In the genomic region with DNA sequence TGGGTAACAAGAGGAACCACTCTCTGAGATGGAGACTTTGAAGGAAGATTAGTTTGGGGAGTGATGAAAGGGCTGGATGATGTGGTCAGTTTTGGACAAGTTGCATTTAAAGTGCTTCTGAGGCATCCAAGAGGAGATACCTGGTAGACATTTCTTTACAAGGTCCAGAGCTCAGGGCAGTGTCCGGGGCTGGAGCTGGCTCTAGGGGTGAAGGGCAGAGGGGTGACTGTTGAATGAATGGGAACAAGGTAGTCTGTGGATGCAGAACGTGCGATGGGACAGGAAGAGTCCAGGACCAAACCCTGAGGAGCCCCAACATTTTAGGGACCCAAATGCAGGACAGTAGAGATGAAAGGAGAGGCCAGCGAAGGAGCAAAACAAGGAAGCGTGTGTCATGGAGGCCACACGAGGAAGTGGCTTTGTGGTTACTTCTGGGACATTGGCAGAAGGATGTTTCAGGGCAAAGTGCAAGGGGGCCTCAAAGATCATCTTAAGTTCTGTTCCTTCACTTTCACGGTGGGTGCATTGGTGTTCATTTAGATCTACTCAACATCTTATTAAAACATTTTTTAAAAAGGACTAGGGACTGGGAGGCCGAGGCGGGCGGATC, we compare ENCODE assay signal across 11 cellular contexts. TPM values are rescaled to one million over a fixed set of nuclear protein-coding genes. Genes with fewer than 3 reads are reported as not detected.
DNase-seq lines count a peak whose midpoint lies in the region; ATAC-seq and TF ChIP-seq lines count a peak whose summit lies in the region.
"Had no signal": no experiment of that assay in that cellular context is flagged by ENCODE, and none has a peak within 500 bp of the region (broad histone marks: within the 10 kb centered on the region; RNA-seq: fewer than 3 reads in every experiment).

No MANE protein-coding gene starts in this region.

- DNase-seq in HL-60 (ENCODE audit: low read depth in 1 of 2, low spot score in 1 of 2) (peak in 1 of 2 experiments; percentile 74), OCI-M1 (lab: John Stamatoyannopoulos, UW) (peak; percentile 40), pons (ENCODE audit: low spot score) (peak; percentile 42), WTC11 (ENCODE audit: low spot score) (no peak)
- no peak for DNase-seq in activated naive CD8-positive, alpha-beta T cell treated with anti-CD3 and anti-CD28 coated beads, Interleukin-2, amount 50 U/mL, for 24 hours
- DNase-seq: brain microvascular endothelial cell had no signal

- TF ChIP-seq CTCF in HL-60 (IDR thresholded peaks at IDR 0.05; ENCODE audit: insufficient read depth, low read length) (no peak), WTC11 (IDR thresholded peaks at IDR 0.05) (no peak)

- peak overlapping the region; percentile 66 for H3K27ac Mint-ChIP-seq in activated naive CD8-positive, alpha-beta T cell treated with anti-CD3 and anti-CD28 coated beads, Interleukin-2, amount 50 U/mL, for 24 hours
- no peak overlapping the region for H3K27ac Mint-ChIP-seq in WTC11
- H3K27ac Mint-ChIP-seq: neural progenitor cell had no signal

- no peak overlapping the region for H3K4me3 ChIP-seq in HL-60 (replicated peaks; ENCODE audit: insufficient read depth, low read length)
- H3K4me3 ChIP-seq: neural progenitor cell, tibial nerve had no signal

- CTCF ChIA-PET in WTC11 (lab: Charles Lee), result no interaction called here

- no peaks in the 10 kb centered on the region for H3K27me3 Mint-ChIP-seq in activated naive CD8-positive, alpha-beta T cell treated with anti-CD3 and anti-CD28 coated beads, Interleukin-2, amount 50 U/mL, for 24 hours
- H3K27me3 Mint-ChIP-seq in WTC11 (ENCODE audit: low read depth), result peaks cover 8% of the 10 kb centered on the region

- no peak for ATAC-seq in activated naive CD8-positive, alpha-beta T cell treated with anti-CD3 and anti-CD28 coated beads, Interleukin-2, amount 50 U/mL, for 24 hours
- no peak for ATAC-seq in WTC11
- ATAC-seq in HG03571 (IDR thresholded peaks at IDR 0.05; ENCODE audit: unreplicated experiment), result no peak
- no peak for ATAC-seq in HG02973 (IDR thresholded peaks at IDR 0.05; ENCODE audit: unreplicated experiment)
- ATAC-seq in GM21515 (IDR thresholded peaks at IDR 0.05; ENCODE audit: unreplicated experiment), result no peak

- peaks cover 8% of the 10 kb centered on the region for H3K36me3 Mint-ChIP-seq in activated naive CD8-positive, alpha-beta T cell treated with anti-CD3 and anti-CD28 coated beads, Interleukin-2, amount 50 U/mL, for 24 hours (ENCODE audit: low read depth)
- H3K36me3 Mint-ChIP-seq in WTC11, result peaks cover 6% of the 10 kb centered on the region

- H3K27ac ChIP-seq in HL-60 (replicated peaks), result peak overlapping the region; percentile 64
- H3K27ac ChIP-seq: brain microvascular endothelial cell, neural progenitor cell, tibial nerve had no signal

- peak overlapping the region; percentile 32 for H3K4me3 Mint-ChIP-seq in activated naive CD8-positive, alpha-beta T cell treated with anti-CD3 and anti-CD28 coated beads, Interleukin-2, amount 50 U/mL, for 24 hours
- no peak overlapping the region for H3K4me3 Mint-ChIP-seq in WTC11
- H3K4me3 Mint-ChIP-seq: neural progenitor cell had no signal

- no peaks in the 10 kb centered on the region for H3K9me3 Mint-ChIP-seq in activated naive CD8-positive, alpha-beta T cell treated with anti-CD3 and anti-CD28 coated beads, Interleukin-2, amount 50 U/mL, for 24 hours
- peaks cover 9% of the 10 kb centered on the region for H3K9me3 Mint-ChIP-seq in WTC11

- POLR2A ChIA-PET in WTC11 (lab: Charles Lee), result no interaction called here

- H3K27me3 ChIP-seq in HL-60 (ENCODE audit: insufficient read depth, poor library complexity, severe bottlenecking), result no peaks in the 10 kb centered on the region
- H3K27me3 ChIP-seq: brain microvascular endothelial cell, tibial nerve had no signal

- peaks cover 9% of the 10 kb centered on the region for H3K4me1 Mint-ChIP-seq in activated naive CD8-positive, alpha-beta T cell treated with anti-CD3 and anti-CD28 coated beads, Interleukin-2, amount 50 U/mL, for 24 hours
- H3K4me1 Mint-ChIP-seq in WTC11, result no peaks in the 10 kb centered on the region
- H3K4me1 Mint-ChIP-seq: neural progenitor cell had no signal

TF ChIP-seq in WTC11, 78 proteins besides CTCF, POLR2A, EP300 and RAD21:
- no peak for TF ChIP-seq ZNF532 (CRISPR knock-in tag; IDR thresholded peaks at IDR 0.05; ENCODE audit: borderline replicate concordance)
- TF ChIP-seq ZNF425 (CRISPR knock-in tag; conservative IDR thresholded peaks at IDR 0.05), result no peak
- TF ChIP-seq, protein P1, sequence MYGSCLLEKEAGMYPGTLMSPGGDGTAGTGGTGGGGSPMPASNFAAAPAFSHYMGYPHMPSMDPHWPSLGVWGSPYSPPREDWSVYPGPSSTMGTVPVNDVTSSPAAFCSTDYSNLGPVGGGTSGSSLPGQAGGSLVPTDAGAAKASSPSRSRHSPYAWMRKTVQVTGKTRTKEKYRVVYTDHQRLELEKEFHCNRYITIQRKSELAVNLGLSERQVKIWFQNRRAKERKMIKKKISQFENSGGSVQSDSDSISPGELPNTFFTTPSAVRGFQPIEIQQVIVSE (CRISPR knock-in tag; IDR thresholded peaks at IDR 0.05; ENCODE audit: borderline replicate concordance), result no peak
- TF ChIP-seq ZNF396 (CRISPR knock-in tag; IDR thresholded peaks at IDR 0.05; ENCODE audit: borderline replicate concordance), result no peak
- TF ChIP-seq ATF6 (CRISPR knock-in tag; IDR thresholded peaks at IDR 0.05), result no peak

RNA-seq across cellular contexts. Expression of gene GPR35, which starts 13.6 kb away (rescaled TPM):
- total RNA-seq in WTC11 (2021), result 0.22 to 0.60 TPM (median 0.46 TPM) in 3 replicates

RNA-seq across cellular contexts. Expression of gene CAPN10, which starts 25.2 kb away (rescaled TPM):
- total RNA-seq in WTC11 (2021), result 51.4 to 61.3 TPM (median 54.6 TPM) in 3 replicates

RNA-seq across cellular contexts. Expression of gene RNPEPL1, which starts 43.4 kb away (rescaled TPM):
- total RNA-seq in WTC11 (2021), result 18.8 to 20.5 TPM (median 19.4 TPM) in 3 replicates

RNA-seq across cellular contexts. Expression of gene DUSP28, which starts 51.5 kb away (rescaled TPM):
- 2.2 to 2.3 TPM (median 2.2 TPM) in 3 replicates for total RNA-seq in WTC11 (2021)

RNA-seq across cellular contexts. Expression of gene ANKMY1, which starts 53.9 kb away (rescaled TPM):
- 4.6 to 7.8 TPM (median 5.2 TPM) in 3 replicates for total RNA-seq in WTC11 (2021)

Comparison
In these comparisons a context has a peak if more than half of its experiments do, and no peak if none do; other contexts are left out.
1. DNase-seq: peak in OCI-M1 (single experiment) and pons (single experiment); none in activated naive CD8-positive, alpha-beta T cell treated with anti-CD3 and anti-CD28 coated beads, Interleukin-2, amount 50 U/mL, for 24 hours (single experiment) and WTC11 (single experiment).